ENCODE assay signal across 15 cellular contexts in genomic region chr11:118786657-118787056, GRCh38. TPM values are rescaled to one million over a fixed set of nuclear protein-coding genes. Genes with fewer than 3 reads are reported as not detected.
A peak's percentile ranks its signal among the peaks of the same experiment; 100 is the strongest.
DNase-seq lines count a peak whose midpoint lies in the region; ATAC-seq, FAIRE-seq and TF ChIP-seq lines count a peak whose summit lies in the region.
"Had no signal": no experiment of that assay in that cellular context is flagged by ENCODE, and none has a peak within 500 bp of the region (broad histone marks: within the 10 kb centered on the region; RNA-seq: fewer than 3 reads in every experiment).

No MANE protein-coding gene starts in this region.

- TF ChIP-seq CTCF in NB4 (IDR thresholded peaks at IDR 0.05; ENCODE audit: low read depth, low read length) (no peak), chondrocyte (IDR thresholded peaks at IDR 0.05) (no peak), psoas muscle (IDR thresholded peaks at IDR 0.05) (no peak), ovary (IDR thresholded peaks at IDR 0.05) (no peak)

- no peaks in the 10 kb centered on the region for H3K27me3 ChIP-seq in psoas muscle (ENCODE audit: insufficient read depth in 3 of 3, low read length in 2 of 3)
- no peaks in the 10 kb centered on the region for H3K27me3 ChIP-seq in ovary
- H3K27me3 ChIP-seq: SJSA1 had no signal

- ATAC-seq in psoas muscle = no peak

- H3K27me3 Mint-ChIP-seq in T-helper 1 cell treated with Interleukin-12 subunit alpha and Interleukin-12 subunit beta and Interleukin-4 antibody, amounts not matched to agents 30 μg/mL and 1 μg/mL, for 36 hours (ENCODE audit: low read depth) = no peaks in the 10 kb centered on the region
- no peaks in the 10 kb centered on the region for H3K27me3 Mint-ChIP-seq in chondrocyte (ENCODE audit: low read depth)

- no peaks in the 10 kb centered on the region for H3K9me3 ChIP-seq in psoas muscle
- no peaks in the 10 kb centered on the region for H3K9me3 ChIP-seq in ovary
- H3K9me3 ChIP-seq: SJSA1 had no signal

- H3K27ac ChIP-seq in psoas muscle = peak overlapping the region; percentile 43
- no peak overlapping the region for H3K27ac ChIP-seq in ovary
- H3K27ac ChIP-seq: SJSA1 had no signal

- no peaks in the 10 kb centered on the region for H3K9me3 Mint-ChIP-seq in T-helper 1 cell treated with Interleukin-12 subunit alpha and Interleukin-12 subunit beta and Interleukin-4 antibody, amounts not matched to agents 30 μg/mL and 1 μg/mL, for 36 hours
- H3K9me3 Mint-ChIP-seq in chondrocyte (ENCODE audit: low read depth) = no peaks in the 10 kb centered on the region

- no peak for FAIRE-seq in GM19239 (lab: Jason Lieb, UNC)
- FAIRE-seq: A204.1, islet of Langerhans had no signal

- TF ChIP-seq POLR2A in NB4 (IDR thresholded peaks at IDR 0.05; ENCODE audit: extremely low read depth, insufficient read length) (no peak), ovary (IDR thresholded peaks at IDR 0.05) (no peak)

- peaks cover 0 to 43% of the 10 kb centered on the region in 2 donors for H3K36me3 ChIP-seq in psoas muscle (ENCODE audit: insufficient read depth in 1 of 2, low read depth in 1 of 2)
- H3K36me3 ChIP-seq in ovary = no peaks in the 10 kb centered on the region

- peak overlapping the region; percentile 52 for H3K27ac Mint-ChIP-seq in T-helper 1 cell treated with Interleukin-12 subunit alpha and Interleukin-12 subunit beta and Interleukin-4 antibody, amounts not matched to agents 30 μg/mL and 1 μg/mL, for 36 hours
- peak overlapping the region; percentile 17 for H3K27ac Mint-ChIP-seq in chondrocyte (ENCODE audit: unreplicated experiment)

- intact Hi-C loops in psoas muscle (cut with DNase I) (no loop called here), head of caudate nucleus (cut with DNase I) (no loop called here), ovary (cut with DNase I) (loop anchor here in 2 of 4 donors (5.0 to 10.0 kb wide), 2 partner anchors 92 to 146 kb away; no protein-coding TSS in a partner anchor)

- H3K36me3 Mint-ChIP-seq in T-helper 1 cell treated with Interleukin-12 subunit alpha and Interleukin-12 subunit beta and Interleukin-4 antibody, amounts not matched to agents 30 μg/mL and 1 μg/mL, for 36 hours (ENCODE audit: low read depth) = peaks cover 24% of the 10 kb centered on the region
- H3K36me3 Mint-ChIP-seq in chondrocyte (ENCODE audit: low read depth) = peaks cover 6% of the 10 kb centered on the region

- no peak for TF ChIP-seq EP300 in ovary (IDR thresholded peaks at IDR 0.05)

- peaks cover 67% of the 10 kb centered on the region for H3K4me1 ChIP-seq in psoas muscle
- peaks cover 15% of the 10 kb centered on the region for H3K4me1 ChIP-seq in ovary (ENCODE audit: insufficient read depth)
- H3K4me1 ChIP-seq: SJSA1 had no signal

- H3K4me1 Mint-ChIP-seq in T-helper 1 cell treated with Interleukin-12 subunit alpha and Interleukin-12 subunit beta and Interleukin-4 antibody, amounts not matched to agents 30 μg/mL and 1 μg/mL, for 36 hours (ENCODE audit: low read depth) = peaks cover 20% of the 10 kb centered on the region
- H3K4me1 Mint-ChIP-seq in chondrocyte (ENCODE audit: low read depth) = peaks cover 43% of the 10 kb centered on the region

- peak overlapping the region; percentile 44 for H3K4me3 Mint-ChIP-seq in T-helper 1 cell treated with Interleukin-12 subunit alpha and Interleukin-12 subunit beta and Interleukin-4 antibody, amounts not matched to agents 30 μg/mL and 1 μg/mL, for 36 hours
- no peak overlapping the region for H3K4me3 Mint-ChIP-seq in chondrocyte (ENCODE audit: unreplicated experiment)

- 50 to 57% (median 50%) methylated on average over 2 of the region's 2 CpGs for WGBS in psoas muscle, 3 donors
- WGBS in ovary, 3 donors = 20 to 29% (median 28%) methylated on average over 2 of the region's 2 CpGs

- H3K4me3 ChIP-seq in NB4 (ENCODE audit: low read depth, low read length) (peak overlapping the region; percentile 9), psoas muscle (peak overlapping the region; percentile 15), ovary (no peak overlapping the region)
- H3K4me3 ChIP-seq: SJSA1 had no signal

- DNase-seq in T-helper 1 cell (no peak), NB4 (ENCODE audit: low read depth) (no peak), chondrocyte (ENCODE audit: low spot score) (no peak), psoas muscle (no peak), head of caudate nucleus (no peak), ovary (no peak), GM19239 (ENCODE audit: insufficient read length, low spot score) (no peak)
- DNase-seq: caudate nucleus; DMS53; NCI-H524 treated with DMSO at 0.1 percent for 48 hours; stimulated activated naive CD4-positive, alpha-beta T cell treated with Interleukin-2 at 50 U/mL for 16 hours had no signal

RNA-seq across cellular contexts. Expression of gene DDX6, which starts 4.3 kb away (rescaled TPM):
- 135 to 156 TPM (median 136 TPM) in 3 replicates for total RNA-seq in chondrocyte
- 10 to 100 TPM; 77.6 to 90.9 (median 79.0) TPM for total RNA-seq in psoas muscle
- polyA plus RNA-seq in psoas muscle = 10 to 100 TPM; 18.8 to 43.0 (median 21.5) TPM
- total RNA-seq in ovary = 100 to 1,000 TPM in 5 of 7 donors, 10 to 100 TPM in 2; 81.6 to 212 (median 158) TPM
- polyA plus RNA-seq in ovary = 10 to 100 TPM; 33.9 to 80.6 TPM
